ENCODE assay signal across 11 cellular contexts in the genomic region with DNA sequence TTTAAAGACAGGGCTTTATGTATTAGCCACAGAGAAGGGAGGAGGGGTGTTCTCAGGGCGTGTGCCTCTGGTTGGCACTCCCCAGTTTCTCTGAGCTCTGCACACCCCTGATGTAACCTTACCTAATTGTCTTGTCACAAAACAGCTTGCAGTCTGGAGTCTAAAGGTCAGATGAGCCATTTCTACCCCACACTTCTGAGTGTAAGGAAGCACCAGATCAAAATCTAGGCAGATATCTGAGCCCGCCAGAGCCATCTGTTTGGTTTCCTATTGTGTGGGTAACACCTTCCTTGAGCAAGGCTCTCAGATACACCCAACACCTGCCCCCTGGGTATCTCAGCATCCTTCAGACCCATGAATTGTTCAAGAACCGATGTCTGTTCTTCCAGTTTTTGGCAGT. TPM values are rescaled to one million over a fixed set of nuclear protein-coding genes. Genes with fewer than 3 reads are reported as not detected.
DNase-seq lines count a peak whose midpoint lies in the region; ATAC-seq and TF ChIP-seq lines count a peak whose summit lies in the region.
"Had no signal": no experiment of that assay in that cellular context is flagged by ENCODE, and none has a peak within 500 bp of the region (broad histone marks: within the 10 kb centered on the region; RNA-seq: fewer than 3 reads in every experiment).

No MANE protein-coding gene starts in this region.

- H3K9me3 ChIP-seq in psoas muscle, result no peaks in the 10 kb centered on the region

- peaks cover 10% of the 10 kb centered on the region for H3K27me3 Mint-ChIP-seq in stimulated activated naive CD8-positive, alpha-beta T cell treated with anti-CD3 and anti-CD28 coated beads, Interleukin-15, Interleukin-2, amounts not matched to agents 100 ng/mL and 50 ng/mL, for 24 hours

- peak overlapping the region; percentile 8 for H3K4me3 Mint-ChIP-seq in stimulated activated naive CD8-positive, alpha-beta T cell treated with anti-CD3 and anti-CD28 coated beads, Interleukin-15, Interleukin-2, amounts not matched to agents 100 ng/mL and 50 ng/mL, for 24 hours
- H3K4me3 Mint-ChIP-seq: naive B cell had no signal

- 62 to 70% (median 67%) methylated on average over 3 of the region's 3 CpGs for WGBS in psoas muscle, 3 donors

- no peaks in the 10 kb centered on the region for H3K36me3 Mint-ChIP-seq in stimulated activated naive CD8-positive, alpha-beta T cell treated with anti-CD3 and anti-CD28 coated beads, Interleukin-15, Interleukin-2, amounts not matched to agents 100 ng/mL and 50 ng/mL, for 24 hours (ENCODE audit: low read depth)
- H3K36me3 Mint-ChIP-seq: naive B cell had no signal

- peak overlapping the region; percentile 68 for H3K27ac Mint-ChIP-seq in stimulated activated naive CD8-positive, alpha-beta T cell treated with anti-CD3 and anti-CD28 coated beads, Interleukin-15, Interleukin-2, amounts not matched to agents 100 ng/mL and 50 ng/mL, for 24 hours
- H3K27ac Mint-ChIP-seq: naive B cell had no signal

- ATAC-seq in esophagus mucosa, result peak; percentile 71
- ATAC-seq in psoas muscle, result no peak

- intact Hi-C loops in psoas muscle (cut with DNase I), result no loop called here

- DNase-seq in activated T-cell treated with anti-CD3 and anti-CD28 coated beads for 24 hours (ENCODE audit: low read depth), result peak; percentile 53
- DNase-seq in activated T-cell treated with anti-CD3 and anti-CD28 coated beads for 4 hours, result no peak
- peak; percentile 11 for DNase-seq in activated CD4-positive, CD25-positive, alpha-beta regulatory T cell treated with anti-CD3 and anti-CD28 coated beads, Interleukin-2, amount 50 U/mL, for 16 hours (ENCODE audit: low read depth, low spot score)
- no peak for DNase-seq in psoas muscle
- DNase-seq in SHP77 (lab: John Stamatoyannopoulos, UW), result no peak
- no peak for DNase-seq in NCI-H187 treated with DMSO at 0.1 percent for 48 hours (lab: John Stamatoyannopoulos, UW)
- DNase-seq: AML-193, naive B cell had no signal

- TF ChIP-seq CTCF in psoas muscle (IDR thresholded peaks at IDR 0.05), result no peak

- H3K27ac ChIP-seq in psoas muscle, result no peak overlapping the region

- H3K27me3 ChIP-seq in psoas muscle (ENCODE audit: insufficient read depth in 3 of 3, low read length in 2 of 3), result no peaks in the 10 kb centered on the region

- peaks cover 48% of the 10 kb centered on the region for H3K4me1 Mint-ChIP-seq in stimulated activated naive CD8-positive, alpha-beta T cell treated with anti-CD3 and anti-CD28 coated beads, Interleukin-15, Interleukin-2, amounts not matched to agents 100 ng/mL and 50 ng/mL, for 24 hours (ENCODE audit: low read depth)

- H3K36me3 ChIP-seq in psoas muscle (ENCODE audit: insufficient read depth in 1 of 2, low read depth in 1 of 2), result no peaks in the 10 kb centered on the region

- no peaks in the 10 kb centered on the region for H3K4me1 ChIP-seq in psoas muscle

- H3K4me3 ChIP-seq in psoas muscle, result no peak overlapping the region

- H3K9me3 Mint-ChIP-seq in stimulated activated naive CD8-positive, alpha-beta T cell treated with anti-CD3 and anti-CD28 coated beads, Interleukin-15, Interleukin-2, amounts not matched to agents 100 ng/mL and 50 ng/mL, for 24 hours, result no peaks in the 10 kb centered on the region
- H3K9me3 Mint-ChIP-seq: naive B cell had no signal

RNA-seq across cellular contexts. Expression of a gene that starts 15.5 kb away (rescaled TPM):
- total RNA-seq in esophagus mucosa, result 334 TPM
- total RNA-seq in psoas muscle, result under 1 TPM in 2 of 4 donors, not detected in 2; 0.24 to 0.63 TPM
- under 1 TPM; 0.04 to 0.09 (median 0.06) TPM for polyA plus RNA-seq in psoas muscle
- total RNA-seq: NCI-H460 had no signal

Comparison
In these comparisons a context has a peak if more than half of its experiments do, and no peak if none do; other contexts are left out.
1. DNase-seq: peak in activated T-cell treated with anti-CD3 and anti-CD28 coated beads for 24 hours (single experiment) and activated CD4-positive, CD25-positive, alpha-beta regulatory T cell treated with anti-CD3 and anti-CD28 coated beads, Interleukin-2, amount 50 U/mL, for 16 hours (single experiment); none in activated T-cell treated with anti-CD3 and anti-CD28 coated beads for 4 hours (single experiment), psoas muscle (0 of 2), SHP77 (0 of 2) and NCI-H187 treated with DMSO at 0.1 percent for 48 hours (single experiment).
2. RNA of a gene that starts 15.5 kb away (total RNA-seq): 334 TPM in esophagus mucosa (single experiment); 0.24 to 0.63 TPM in psoas muscle; every median in the first group is over 100 times any median in the second.